In genomic region chr20:42082611-42083010, GRCh38 we compare ENCODE assay signal across 19 cellular contexts.
DNase-seq lines count a peak whose midpoint lies in the region; ATAC-seq, FAIRE-seq and TF ChIP-seq lines count a peak whose summit lies in the region.
"Had no signal": no experiment of that assay in that cellular context is flagged by ENCODE, and none has a peak within 500 bp of the region (broad histone marks: within the 10 kb centered on the region; RNA-seq: fewer than 3 reads in every experiment).

No MANE protein-coding gene starts in this region.

- CTCF ChIA-PET in CD4-positive, alpha-beta memory T cell (lab: Charles Lee; ENCODE audit: partially characterized antibody), result no interaction called here

- no peak overlapping the region for H3K4me3 Mint-ChIP-seq in CD4-positive, alpha-beta memory T cell
- H3K4me3 Mint-ChIP-seq: activated T-cell treated with anti-CD3 and anti-CD28 coated beads, Interleukin-2, amount 50 U/mL, for 72 hours; stimulated activated naive CD8-positive, alpha-beta T cell treated with anti-CD3 and anti-CD28 coated beads, Interleukin-15, Interleukin-2, amounts not matched to agents 100 ng/mL and 50 ng/mL, for 24 hours; T-cell had no signal

- H3K27ac ChIP-seq in pancreas, result no peak overlapping the region
- H3K27ac ChIP-seq in CD4-positive, alpha-beta memory T cell (ENCODE audit: low read depth, low read length), result no peak overlapping the region
- H3K27ac ChIP-seq: ascending aorta had no signal

- H3K4me3 ChIP-seq in pancreas, result no peak overlapping the region
- H3K4me3 ChIP-seq in CD4-positive, alpha-beta memory T cell (ENCODE audit: low read length in 2 of 2), result no peak overlapping the region
- H3K4me3 ChIP-seq: ascending aorta, HAP-1 had no signal

- H3K9me3 Mint-ChIP-seq in CD4-positive, alpha-beta memory T cell, result peaks cover 0 to 6% (median 3%) of the 10 kb centered on the region in 8 donors

- FAIRE-seq in pancreas (lab: Jason Lieb, UNC), result no peak

- H3K27ac Mint-ChIP-seq in CD4-positive, alpha-beta memory T cell, result no peak overlapping the region
- H3K27ac Mint-ChIP-seq: activated T-cell treated with anti-CD3 and anti-CD28 coated beads, Interleukin-2, amount 50 U/mL, for 72 hours; stimulated activated naive CD8-positive, alpha-beta T cell treated with anti-CD3 and anti-CD28 coated beads, Interleukin-15, Interleukin-2, amounts not matched to agents 100 ng/mL and 50 ng/mL, for 24 hours; T-cell had no signal

- H3K4me1 Mint-ChIP-seq in CD4-positive, alpha-beta memory T cell, result no peaks in the 10 kb centered on the region
- H3K4me1 Mint-ChIP-seq: T-cell had no signal

- no peaks in the 10 kb centered on the region for H3K27me3 ChIP-seq in pancreas
- no peaks in the 10 kb centered on the region for H3K27me3 ChIP-seq in CD4-positive, alpha-beta memory T cell (ENCODE audit: insufficient read depth, low read length)
- H3K27me3 ChIP-seq: ascending aorta had no signal

- ATAC-seq in esophagus mucosa (peak; percentile 55), pancreas (peak in 3 of 4 donors; percentile 31 to 49 (median 43)), GM18861 (IDR thresholded peaks at IDR 0.05; ENCODE audit: unreplicated experiment) (no peak)
- ATAC-seq: activated T-cell treated with anti-CD3 and anti-CD28 coated beads, Interleukin-2, amount 50 U/mL, for 72 hours; T-cell had no signal

- intact Hi-C loops in pancreas (cut with DNase I), result no loop called here
- intact Hi-C loops in CD4-positive, alpha-beta memory T cell (cut with micrococcal nuclease), result no loop called here

- TF ChIP-seq CTCF in pancreas (IDR thresholded peaks at IDR 0.05), result no peak

- 33 to 39% methylated on average over 1 of the region's 1 CpG for WGBS in pancreas, 2 donors

- no peaks in the 10 kb centered on the region for H3K4me1 ChIP-seq in pancreas
- H3K4me1 ChIP-seq in CD4-positive, alpha-beta memory T cell (ENCODE audit: insufficient read depth, low read length), result no peaks in the 10 kb centered on the region
- H3K4me1 ChIP-seq: ascending aorta, HAP-1 had no signal

- H3K36me3 ChIP-seq in pancreas, result no peaks in the 10 kb centered on the region
- no peaks in the 10 kb centered on the region for H3K36me3 ChIP-seq in CD4-positive, alpha-beta memory T cell (ENCODE audit: insufficient read depth, low read length)
- H3K36me3 ChIP-seq: ascending aorta, HAP-1 had no signal

- POLR2A ChIA-PET in CD4-positive, alpha-beta memory T cell (lab: Charles Lee; ENCODE audit: partially characterized antibody), result no interaction called here

- DNase-seq in HCEC 1CT (peak; percentile 1), NCI-H2171 treated with DMSO at 0.1 percent for 48 hours (lab: John Stamatoyannopoulos, UW) (peak; percentile 70), pancreas (peak in 2 of 6 donors; percentile 8 to 35), cortex of kidney (lab: John Stamatoyannopoulos, UW) (no peak), epidermal melanocyte (ENCODE audit: insufficient read length, low spot score) (no peak)
- no peak for DNase-seq in CD4-positive, alpha-beta memory T cell
- DNase-seq: activated CD4-positive, CD25-positive, alpha-beta regulatory T cell treated with anti-CD3 and anti-CD28 coated beads, Interleukin-2, amount 50 U/mL, for 72 hours; activated T-cell treated with anti-CD3 and anti-CD28 coated beads, Interleukin-2, amount 50 U/mL, for 72 hours; effector CD8-positive, alpha-beta T cell; GDM1; hippocampal formation; mesendoderm; NCI-H1436; T-cell had no signal

- no peaks in the 10 kb centered on the region for H3K27me3 Mint-ChIP-seq in CD4-positive, alpha-beta memory T cell
- H3K27me3 Mint-ChIP-seq: stimulated activated naive CD8-positive, alpha-beta T cell treated with anti-CD3 and anti-CD28 coated beads, Interleukin-15, Interleukin-2, amounts not matched to agents 100 ng/mL and 50 ng/mL, for 24 hours; T-cell had no signal

- no peaks in the 10 kb centered on the region for H3K36me3 Mint-ChIP-seq in CD4-positive, alpha-beta memory T cell
- H3K36me3 Mint-ChIP-seq: T-cell had no signal

- no peaks in the 10 kb centered on the region for H3K9me3 ChIP-seq in pancreas
- H3K9me3 ChIP-seq in CD4-positive, alpha-beta memory T cell (ENCODE audit: control insufficient read depth in 1 of 2, low read length in 2 of 2), result no peaks in the 10 kb centered on the region
- H3K9me3 ChIP-seq: ascending aorta, HAP-1 had no signal

Comparison
In these comparisons a context has a peak if more than half of its experiments do, and no peak if none do; other contexts are left out.
1. DNase-seq: peak in HCEC 1CT (single experiment) and NCI-H2171 treated with DMSO at 0.1 percent for 48 hours (single experiment); none in cortex of kidney (single experiment), CD4-positive, alpha-beta memory T cell (0 of 5) and epidermal melanocyte (single experiment).